Comparison of ENCODE assay signal across 13 cellular contexts in genomic region chr17:8900626-8901585, GRCh38. TPM values are rescaled to one million over a fixed set of nuclear protein-coding genes. Genes with fewer than 3 reads are reported as not detected.
DNase-seq lines count a peak whose midpoint lies in the region; ATAC-seq and TF ChIP-seq lines count a peak whose summit lies in the region.
"Had no signal": no experiment of that assay in that cellular context is flagged by ENCODE, and none has a peak within 500 bp of the region (broad histone marks: within the 10 kb centered on the region; RNA-seq: fewer than 3 reads in every experiment).

No MANE protein-coding gene starts in this region.

- H3K4me1 Mint-ChIP-seq in IgD-negative memory B cell, result peaks cover 44 to 56% (median 54%) of the 10 kb centered on the region in 3 donors
- peaks cover 59 to 62% of the 10 kb centered on the region in 2 donors for H3K4me1 Mint-ChIP-seq in effector memory CD8-positive, alpha-beta T cell (ENCODE audit: low read depth in 2 of 2)

- peaks cover 43 to 64% (median 53%) of the 10 kb centered on the region in 10 experiments for H3K4me1 ChIP-seq in BLaER1 treated with 17β-estradiol and CSF1 and Interleukin-3, amounts not matched to agents 10 nM and 100 nM

- peak; percentile 17 for TF ChIP-seq POLR2A in GM15510 (IDR thresholded peaks at IDR 0.05; ENCODE audit: borderline replicate concordance, extremely low read depth, insufficient read length)

- H3K9me3 Mint-ChIP-seq in IgD-negative memory B cell, result no peaks in the 10 kb centered on the region
- H3K9me3 Mint-ChIP-seq in effector memory CD8-positive, alpha-beta T cell, result no peaks in the 10 kb centered on the region

- H3K27ac ChIP-seq in BLaER1 treated with 17β-estradiol and CSF1 and Interleukin-3, amounts not matched to agents 10 nM and 100 nM, result peak overlapping the region in 1 of 11 experiments; percentile 23; a peak in 1 of 22 replicates

- H4K20me1 ChIP-seq in BLaER1 treated with 17β-estradiol and CSF1 and Interleukin-3, amounts not matched to agents 10 nM and 100 nM, result peaks cover 0 to 49% (median 10%) of the 10 kb centered on the region in 11 experiments; a peak in 10 of 22 replicates

- H3K27me3 Mint-ChIP-seq in IgD-negative memory B cell, result no peaks in the 10 kb centered on the region
- no peaks in the 10 kb centered on the region for H3K27me3 Mint-ChIP-seq in effector memory CD8-positive, alpha-beta T cell

- H3K27ac Mint-ChIP-seq in IgD-negative memory B cell, result peak overlapping the region; percentile 90 to 99 (median 99)
- H3K27ac Mint-ChIP-seq in effector memory CD8-positive, alpha-beta T cell, result peak overlapping the region; percentile 92

- no peaks in the 10 kb centered on the region for H3K9me3 ChIP-seq in BLaER1 treated with 17β-estradiol and CSF1 and Interleukin-3, amounts not matched to agents 10 nM and 100 nM (replicated peaks in 1 of 11)

- intact Hi-C loops in posterior cingulate gyrus (cut with DNase I) (no loop called here), Right ventricle myocardium inferior (cut with DNase I) (no loop called here)

- peaks cover 11% of the 10 kb centered on the region for H3K36me3 Mint-ChIP-seq in IgD-negative memory B cell
- H3K36me3 Mint-ChIP-seq in effector memory CD8-positive, alpha-beta T cell (ENCODE audit: insufficient read depth), result peaks cover 94% of the 10 kb centered on the region

- H3K36me3 ChIP-seq in BLaER1 treated with 17β-estradiol and CSF1 and Interleukin-3, amounts not matched to agents 10 nM and 100 nM, result peaks cover 17 to 97% (median 65%) of the 10 kb centered on the region in 11 experiments

- H3K4me3 ChIP-seq in BLaER1 treated with 17β-estradiol and CSF1 and Interleukin-3, amounts not matched to agents 10 nM and 100 nM, result no peak overlapping the region

- no peak for ATAC-seq in effector memory CD8-positive, alpha-beta T cell (replicated peaks)
- no peak for ATAC-seq in GM18870 (IDR thresholded peaks at IDR 0.05; ENCODE audit: unreplicated experiment)
- ATAC-seq in Right ventricle myocardium inferior, result no peak
- ATAC-seq: activated CD4-positive, CD25-positive, alpha-beta regulatory T cell treated with anti-CD3 and anti-CD28 coated beads, Interleukin-2, amount 50 U/mL, for 24 hours; right cardiac atrium had no signal

- H3K9ac ChIP-seq in BLaER1 treated with 17β-estradiol and CSF1 and Interleukin-3, amounts not matched to agents 10 nM and 100 nM, result no peak overlapping the region

- H3K4me2 ChIP-seq in BLaER1 treated with 17β-estradiol and CSF1 and Interleukin-3, amounts not matched to agents 10 nM and 100 nM, result peak overlapping the region; percentile 56 to 91 (median 76)

- no peak for DNase-seq in effector memory CD8-positive, alpha-beta T cell
- DNase-seq in NCI-H146 (lab: John Stamatoyannopoulos, UW) (no peak), posterior cingulate gyrus (no peak), Right ventricle myocardium inferior (ENCODE audit: missing footprints) (no peak)
- DNase-seq: mammary epithelial cell, NCI-H1092, OCI-M1, right cardiac atrium had no signal

- no peaks in the 10 kb centered on the region for H3K27me3 ChIP-seq in BLaER1 treated with 17β-estradiol and CSF1 and Interleukin-3, amounts not matched to agents 10 nM and 100 nM

- peak overlapping the region in 3 of 4 donors; percentile 70 to 85 (median 79) for H3K4me3 Mint-ChIP-seq in IgD-negative memory B cell
- peak overlapping the region in 1 of 2 donors; percentile 21 for H3K4me3 Mint-ChIP-seq in effector memory CD8-positive, alpha-beta T cell

RNA-seq across cellular contexts. Expression of gene PIK3R6, which starts 33.4 kb away (rescaled TPM):
- 7.7 TPM for polyA plus RNA-seq in IgD-negative memory B cell
- 0.78 TPM for total RNA-seq in Right ventricle myocardium inferior
